In genomic region chr20:53863540-53863924, GRCh38 we compare ENCODE assay signal across 2 cellular contexts.
A peak's percentile ranks its signal among the peaks of the same experiment; 100 is the strongest.
TF ChIP-seq lines count a peak whose summit lies in the region.

No MANE protein-coding gene starts in this region.

TF ChIP-seq in IMR-90, 13 proteins besides CTCF, POLR2A, EP300 and RAD21:
- TF ChIP-seq USF2 (IDR thresholded peaks at IDR 0.05; ENCODE audit: low read depth, low read length): peak; percentile 14; the same call in 1 of the 2 replicates
TF ChIP-seq in IMR-90: peak in this region for 1; not testable (repeated sequence) for 12.

TF ChIP-seq in K562, 482 proteins besides CTCF, POLR2A, EP300 and RAD21:
- TF ChIP-seq, protein P1, sequence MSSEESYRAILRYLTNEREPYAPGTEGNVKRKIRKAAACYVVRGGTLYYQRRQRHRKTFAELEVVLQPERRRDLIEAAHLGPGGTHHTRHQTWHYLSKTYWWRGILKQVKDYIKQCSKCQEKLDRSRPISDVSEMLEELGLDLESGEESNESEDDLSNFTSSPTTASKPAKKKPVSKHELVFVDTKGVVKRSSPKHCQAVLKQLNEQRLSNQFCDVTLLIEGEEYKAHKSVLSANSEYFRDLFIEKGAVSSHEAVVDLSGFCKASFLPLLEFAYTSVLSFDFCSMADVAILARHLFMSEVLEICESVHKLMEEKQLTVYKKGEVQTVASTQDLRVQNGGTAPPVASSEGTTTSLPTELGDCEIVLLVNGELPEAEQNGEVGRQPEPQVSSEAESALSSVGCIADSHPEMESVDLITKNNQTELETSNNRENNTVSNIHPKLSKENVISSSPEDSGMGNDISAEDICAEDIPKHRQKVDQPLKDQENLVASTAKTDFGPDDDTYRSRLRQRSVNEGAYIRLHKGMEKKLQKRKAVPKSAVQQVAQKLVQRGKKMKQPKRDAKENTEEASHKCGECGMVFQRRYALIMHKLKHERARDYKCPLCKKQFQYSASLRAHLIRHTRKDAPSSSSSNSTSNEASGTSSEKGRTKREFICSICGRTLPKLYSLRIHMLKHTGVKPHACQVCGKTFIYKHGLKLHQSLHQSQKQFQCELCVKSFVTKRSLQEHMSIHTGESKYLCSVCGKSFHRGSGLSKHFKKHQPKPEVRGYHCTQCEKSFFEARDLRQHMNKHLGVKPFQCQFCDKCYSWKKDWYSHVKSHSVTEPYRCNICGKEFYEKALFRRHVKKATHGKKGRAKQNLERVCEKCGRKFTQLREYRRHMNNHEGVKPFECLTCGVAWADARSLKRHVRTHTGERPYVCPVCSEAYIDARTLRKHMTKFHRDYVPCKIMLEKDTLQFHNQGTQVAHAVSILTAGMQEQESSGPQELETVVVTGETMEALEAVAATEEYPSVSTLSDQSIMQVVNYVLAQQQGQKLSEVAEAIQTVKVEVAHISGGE (CRISPR knock-in tag; IDR thresholded peaks at IDR 0.05): peak in 1 of 3 experiments; percentile 96; a peak in 2 of 6 replicates
- peak; percentile 24 for TF ChIP-seq EWSR1 (IDR thresholded peaks at IDR 0.05; ENCODE audit: borderline replicate concordance, low read depth, partially characterized antibody)
